In genomic region chr1:153895866-153896265, GRCh38 we compare ENCODE assay signal across 8 cellular contexts. TPM values are rescaled to one million over a fixed set of nuclear protein-coding genes. Genes with fewer than 3 reads are reported as not detected.
DNase-seq lines count a peak whose midpoint lies in the region; ATAC-seq and TF ChIP-seq lines count a peak whose summit lies in the region.
"Not testable (repeated sequence)": the region's sequence is repeated elsewhere in the genome, so short reads cannot be mapped to it uniquely, and the experiment has no call there.

No MANE protein-coding gene starts in this region.

- H3K9me3 Mint-ChIP-seq in activated CD8-positive, alpha-beta T cell treated with anti-CD3 and anti-CD28 coated beads, Interleukin-2, amount 10 ng/mL, durations not matched to agents 7 days and 5 days (ENCODE audit: insufficient read depth); activated naive CD8-positive, alpha-beta T cell treated with anti-CD3 and anti-CD28 coated beads for 36 hours; naive B cell; stimulated activated effector memory CD8-positive, alpha-beta T cell treated with anti-CD3 and anti-CD28 coated beads, Interleukin-12 subunit alpha, Interleukin-12 subunit beta, amount 100 ng/mL, for 72 hours: not testable (repeated sequence)

- H3K4me3 Mint-ChIP-seq in T-helper 17 cell; activated CD8-positive, alpha-beta T cell treated with anti-CD3 and anti-CD28 coated beads, Interleukin-2, amount 10 ng/mL, durations not matched to agents 7 days and 5 days; activated naive CD8-positive, alpha-beta T cell treated with anti-CD3 and anti-CD28 coated beads for 36 hours; naive B cell; stimulated activated effector memory CD8-positive, alpha-beta T cell treated with anti-CD3 and anti-CD28 coated beads, Interleukin-12 subunit alpha, Interleukin-12 subunit beta, amount 100 ng/mL, for 72 hours: not testable (repeated sequence)

- not testable (repeated sequence) for H3K9me3 ChIP-seq in T-helper 17 cell (ENCODE audit: control insufficient read depth, low read length, poor library complexity, severe bottlenecking)

- H3K4me3 ChIP-seq in choroid plexus epithelial cell (ENCODE audit: low read depth, low read length) = not testable (repeated sequence)

- H3K36me3 Mint-ChIP-seq in T-helper 17 cell (ENCODE audit: low read depth); naive B cell: not testable (repeated sequence)
- peaks cover 37% of the 10 kb centered on the region for H3K36me3 Mint-ChIP-seq in activated CD8-positive, alpha-beta T cell treated with anti-CD3 and anti-CD28 coated beads, Interleukin-2, amount 10 ng/mL, durations not matched to agents 7 days and 5 days (ENCODE audit: low read depth)
- H3K36me3 Mint-ChIP-seq in activated naive CD8-positive, alpha-beta T cell treated with anti-CD3 and anti-CD28 coated beads for 36 hours = peaks cover 15% of the 10 kb centered on the region
- H3K36me3 Mint-ChIP-seq in stimulated activated effector memory CD8-positive, alpha-beta T cell treated with anti-CD3 and anti-CD28 coated beads, Interleukin-12 subunit alpha, Interleukin-12 subunit beta, amount 100 ng/mL, for 72 hours = peaks cover 95% of the 10 kb centered on the region

- not testable (repeated sequence) for TF ChIP-seq CTCF in choroid plexus epithelial cell (conservative IDR thresholded peaks at IDR 0.05; ENCODE audit: low read depth, low read length)

- H3K27ac Mint-ChIP-seq in T-helper 17 cell (peak overlapping the region; percentile 66), naive B cell (peak overlapping the region in 4 of 6 donors; percentile 2 to 75 (median 43))
- peak overlapping the region; percentile 31 for H3K27ac Mint-ChIP-seq in activated CD8-positive, alpha-beta T cell treated with anti-CD3 and anti-CD28 coated beads, Interleukin-2, amount 10 ng/mL, durations not matched to agents 7 days and 5 days
- peak overlapping the region; percentile 76 for H3K27ac Mint-ChIP-seq in activated naive CD8-positive, alpha-beta T cell treated with anti-CD3 and anti-CD28 coated beads for 36 hours
- peak overlapping the region; percentile 8 for H3K27ac Mint-ChIP-seq in stimulated activated effector memory CD8-positive, alpha-beta T cell treated with anti-CD3 and anti-CD28 coated beads, Interleukin-12 subunit alpha, Interleukin-12 subunit beta, amount 100 ng/mL, for 72 hours

- DNase-seq in EH (ENCODE audit: low read depth) (peak; percentile 18), Kasumi-1 (lab: John Stamatoyannopoulos, UW) (peak; percentile 24 to 27), choroid plexus epithelial cell (ENCODE audit: low read depth) (peak; percentile 30)
- DNase-seq in T-helper 17 cell; activated CD8-positive, alpha-beta T cell treated with anti-CD3 and anti-CD28 coated beads, Interleukin-2, amount 10 ng/mL, durations not matched to agents 7 days and 5 days; activated naive CD8-positive, alpha-beta T cell treated with anti-CD3 and anti-CD28 coated beads for 36 hours; naive B cell; stimulated activated effector memory CD8-positive, alpha-beta T cell treated with anti-CD3 and anti-CD28 coated beads, Interleukin-12 subunit alpha, Interleukin-12 subunit beta, amount 100 ng/mL, for 72 hours (ENCODE audit: low spot score in 2 of 2): not testable (repeated sequence)

- CTCF ChIA-PET in activated CD8-positive, alpha-beta T cell treated with anti-CD3 and anti-CD28 coated beads, Interleukin-2, amount 10 ng/mL, durations not matched to agents 7 days and 5 days (lab: Charles Lee) = interaction anchor here (1.0 to 1.4 kb wide), 2 partner anchors 13 to 21 kb away, joined by 3 to 4 read pairs; no protein-coding TSS in a partner anchor

- POLR2A ChIA-PET in activated CD8-positive, alpha-beta T cell treated with anti-CD3 and anti-CD28 coated beads, Interleukin-2, amount 10 ng/mL, durations not matched to agents 7 days and 5 days (lab: Charles Lee) = interaction anchor here (0.7 kb wide), 1 partner anchor 35 kb away, joined by 3 read pairs; no protein-coding TSS in a partner anchor

- ATAC-seq in T-helper 17 cell; activated CD8-positive, alpha-beta T cell treated with anti-CD3 and anti-CD28 coated beads, Interleukin-2, amount 10 ng/mL, durations not matched to agents 7 days and 5 days; stimulated activated effector memory CD8-positive, alpha-beta T cell treated with anti-CD3 and anti-CD28 coated beads, Interleukin-12 subunit alpha, Interleukin-12 subunit beta, amount 100 ng/mL, for 72 hours: not testable (repeated sequence)
- peak in 1 of 2 donors; percentile 36 for ATAC-seq in naive B cell (ENCODE audit: low read depth in 2 of 2)

- H3K27me3 Mint-ChIP-seq in T-helper 17 cell; activated CD8-positive, alpha-beta T cell treated with anti-CD3 and anti-CD28 coated beads, Interleukin-2, amount 10 ng/mL, durations not matched to agents 7 days and 5 days (ENCODE audit: low read depth); activated naive CD8-positive, alpha-beta T cell treated with anti-CD3 and anti-CD28 coated beads for 36 hours; naive B cell: not testable (repeated sequence)

- peaks cover 15% of the 10 kb centered on the region for H3K4me1 Mint-ChIP-seq in T-helper 17 cell
- H3K4me1 Mint-ChIP-seq in activated CD8-positive, alpha-beta T cell treated with anti-CD3 and anti-CD28 coated beads, Interleukin-2, amount 10 ng/mL, durations not matched to agents 7 days and 5 days (ENCODE audit: low read depth) = peaks cover 20% of the 10 kb centered on the region
- H3K4me1 Mint-ChIP-seq in activated naive CD8-positive, alpha-beta T cell treated with anti-CD3 and anti-CD28 coated beads for 36 hours = peaks cover 12% of the 10 kb centered on the region
- peaks cover 11 to 57% (median 14%) of the 10 kb centered on the region in 3 donors for H3K4me1 Mint-ChIP-seq in naive B cell
- H3K4me1 Mint-ChIP-seq in stimulated activated effector memory CD8-positive, alpha-beta T cell treated with anti-CD3 and anti-CD28 coated beads, Interleukin-12 subunit alpha, Interleukin-12 subunit beta, amount 100 ng/mL, for 72 hours = not testable (repeated sequence)

RNA-seq across cellular contexts. Expression of gene GATAD2B, which starts 26.9 kb away (rescaled TPM):
- 10 to 100 TPM; 63.3 to 72.9 TPM for total RNA-seq in T-helper 17 cell
- 10 to 100 TPM; 70.2 to 71.7 TPM for total RNA-seq in activated CD8-positive, alpha-beta T cell treated with anti-CD3 and anti-CD28 coated beads, Interleukin-2, amount 10 ng/mL, durations not matched to agents 7 days and 5 days
- 10 to 100 TPM; 49.4 to 53.1 TPM for total RNA-seq in activated naive CD8-positive, alpha-beta T cell treated with anti-CD3 and anti-CD28 coated beads for 36 hours
- 1 to 10 TPM; 4.0 to 7.0 (median 5.1) TPM for polyA plus RNA-seq in naive B cell (ENCODE audit: low read depth in 6 of 6)

RNA-seq across cellular contexts. Expression of gene DENND4B, which starts 50.7 kb away (rescaled TPM):
- 100 to 1,000 TPM; 120 to 157 TPM for total RNA-seq in T-helper 17 cell
- total RNA-seq in activated CD8-positive, alpha-beta T cell treated with anti-CD3 and anti-CD28 coated beads, Interleukin-2, amount 10 ng/mL, durations not matched to agents 7 days and 5 days = 100 to 1,000 TPM; 140 to 143 TPM
- total RNA-seq in activated naive CD8-positive, alpha-beta T cell treated with anti-CD3 and anti-CD28 coated beads for 36 hours = 10 to 100 TPM; 90.2 to 91.4 TPM
- polyA plus RNA-seq in naive B cell (ENCODE audit: low read depth in 6 of 6) = 10 to 100 TPM in 5 of 6 donors, 1 to 10 TPM in 1; 6.5 to 52.8 (median 29.7) TPM

Comparison
In these comparisons a context has a peak if more than half of its experiments do, and no peak if none do; other contexts are left out.
1. H3K27ac Mint-ChIP-seq: peak in every context shown above with its lines; median percentile 76 in activated naive CD8-positive, alpha-beta T cell treated with anti-CD3 and anti-CD28 coated beads for 36 hours; 66 in T-helper 17 cell; 43 in naive B cell; 31 in activated CD8-positive, alpha-beta T cell treated with anti-CD3 and anti-CD28 coated beads, Interleukin-2, amount 10 ng/mL, durations not matched to agents 7 days and 5 days; 8 in stimulated activated effector memory CD8-positive, alpha-beta T cell treated with anti-CD3 and anti-CD28 coated beads, Interleukin-12 subunit alpha, Interleukin-12 subunit beta, amount 100 ng/mL, for 72 hours.